In the genomic region with DNA sequence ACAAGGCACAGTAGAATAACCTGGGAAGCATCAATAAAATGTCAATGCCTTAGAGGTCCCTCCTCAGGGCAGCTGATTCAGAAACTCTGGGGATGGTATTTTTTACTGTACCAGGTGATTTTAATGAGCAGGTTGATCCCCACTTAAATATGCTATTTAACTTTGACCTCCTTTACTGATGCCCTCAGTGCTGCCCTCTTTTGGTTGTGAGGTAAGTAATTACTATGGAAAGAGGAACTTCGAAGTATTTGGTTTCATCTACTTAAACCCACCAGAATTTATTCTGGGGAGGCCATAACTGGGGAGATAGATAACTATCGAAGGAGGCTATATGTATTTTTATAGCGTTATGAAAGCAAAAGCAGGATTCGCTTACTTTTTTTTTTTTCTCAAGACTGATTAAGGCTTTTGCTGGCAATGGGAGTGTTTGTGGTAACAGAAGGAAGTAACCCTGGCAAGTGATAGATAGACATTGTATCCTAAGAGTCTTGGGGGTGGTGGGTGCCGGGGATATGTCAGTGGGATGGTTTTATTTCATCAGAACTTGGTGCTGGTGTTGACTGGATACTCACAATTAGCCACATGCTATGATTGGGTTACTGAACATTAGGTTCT, we compare ENCODE assay signal across 8 cellular contexts.
DNase-seq lines count a peak whose midpoint lies in the region; ATAC-seq, FAIRE-seq and TF ChIP-seq lines count a peak whose summit lies in the region.

No MANE protein-coding gene starts in this region.

- H3K4me3 Mint-ChIP-seq in CD8-positive, alpha-beta memory T cell, result peak overlapping the region in 5 of 7 donors; percentile 22 to 57 (median 32)

- POLR2A ChIA-PET in CD8-positive, alpha-beta memory T cell (lab: Charles Lee), result no interaction called here

- peak; percentile 80 for ATAC-seq in HG02763 (IDR thresholded peaks at IDR 0.05; ENCODE audit: unreplicated experiment)

- peak overlapping the region; percentile 40 for H2AFZ ChIP-seq in parathyroid adenoma

- H3K27ac ChIP-seq in CD8-positive, alpha-beta memory T cell (ENCODE audit: low read depth, low read length), result no peak overlapping the region
- H3K27ac ChIP-seq in parathyroid adenoma, result no peak overlapping the region

- H3K9me3 Mint-ChIP-seq in CD8-positive, alpha-beta memory T cell, result no peaks in the 10 kb centered on the region

- no peaks in the 10 kb centered on the region for H3K36me3 ChIP-seq in CD8-positive, alpha-beta memory T cell (ENCODE audit: insufficient read depth, low read length)
- no peaks in the 10 kb centered on the region for H3K36me3 ChIP-seq in parathyroid adenoma (ENCODE audit: control insufficient read depth, insufficient read depth, low read length)

- peaks cover 0 to 11% (median 0%) of the 10 kb centered on the region in 3 donors for H3K36me3 Mint-ChIP-seq in CD8-positive, alpha-beta memory T cell

- no peaks in the 10 kb centered on the region for H3K9me3 ChIP-seq in CD8-positive, alpha-beta memory T cell (ENCODE audit: low read length)
- H3K9me3 ChIP-seq in parathyroid adenoma (ENCODE audit: control insufficient read depth, low read length), result no peaks in the 10 kb centered on the region

- DNase-seq in CD8-positive, alpha-beta memory T cell, result no peak
- DNase-seq in GM18507 (ENCODE audit: extremely low spot score, insufficient read length, low read depth), result no peak
- DNase-seq in NCI-H1105 treated with DMSO at 0.1 percent for 48 hours (lab: John Stamatoyannopoulos, UW), result peak; percentile 22
- peak; percentile 50 to 64 for DNase-seq in cardiac fibroblast (ENCODE audit: low read depth in 2 of 2)
- no peak for DNase-seq in activated CD4-positive, CD25-positive, alpha-beta regulatory T cell (lab: John Stamatoyannopoulos, UW)
- no peak for DNase-seq in H54 (ENCODE audit: insufficient read length, low spot score)

- peaks cover 6% of the 10 kb centered on the region for H3K4me1 ChIP-seq in CD8-positive, alpha-beta memory T cell (ENCODE audit: insufficient read depth, low read length)
- peaks cover 20% of the 10 kb centered on the region for H3K4me1 ChIP-seq in parathyroid adenoma

- peak; percentile 65 for FAIRE-seq in GM18507 (lab: Jason Lieb, UNC)
- FAIRE-seq in H54 (lab: Jason Lieb, UNC), result no peak

- CTCF ChIA-PET in CD8-positive, alpha-beta memory T cell (lab: Charles Lee), result no interaction called here

- no peak overlapping the region for H3K27ac Mint-ChIP-seq in CD8-positive, alpha-beta memory T cell

- no peak for TF ChIP-seq POLR2A in H54 (IDR thresholded peaks at IDR 0.05; ENCODE audit: low read depth, low read length)

- H3K27me3 Mint-ChIP-seq in CD8-positive, alpha-beta memory T cell, result peaks cover 2 to 3% of the 10 kb centered on the region in 2 donors

- H3K79me2 ChIP-seq in parathyroid adenoma, result no peaks in the 10 kb centered on the region

- TF ChIP-seq CTCF in cardiac fibroblast (IDR thresholded peaks at IDR 0.05; ENCODE audit: low read depth, low read length), result peak; percentile 75
- peak; percentile 39 for TF ChIP-seq CTCF in parathyroid adenoma (IDR thresholded peaks at IDR 0.05)

- H3K27me3 ChIP-seq in CD8-positive, alpha-beta memory T cell (ENCODE audit: insufficient read depth, low read length, poor library complexity, severe bottlenecking), result no peaks in the 10 kb centered on the region
- no peaks in the 10 kb centered on the region for H3K27me3 ChIP-seq in parathyroid adenoma (ENCODE audit: control insufficient read depth, insufficient read depth, low read length)

- H3K4me3 ChIP-seq in CD8-positive, alpha-beta memory T cell (ENCODE audit: low read length), result no peak overlapping the region
- H3K4me3 ChIP-seq in cardiac fibroblast (replicated peaks in 1 of 2; ENCODE audit: low read depth in 2 of 2, low read length in 2 of 2) (no peak overlapping the region), parathyroid adenoma (ENCODE audit: low read depth, low read length) (no peak overlapping the region)

- H3K4me2 ChIP-seq in parathyroid adenoma (ENCODE audit: low read length), result no peak overlapping the region

- H3K4me1 Mint-ChIP-seq in CD8-positive, alpha-beta memory T cell, result peaks cover 5 to 8% (median 5%) of the 10 kb centered on the region in 3 donors

- H3K9ac ChIP-seq in parathyroid adenoma, result no peak overlapping the region

Comparison
In these comparisons a context has a peak if more than half of its experiments do, and no peak if none do; other contexts are left out.
1. DNase-seq: peak in NCI-H1105 treated with DMSO at 0.1 percent for 48 hours (single experiment) and cardiac fibroblast (2 of 2); none in CD8-positive, alpha-beta memory T cell (0 of 5), GM18507 (single experiment), activated CD4-positive, CD25-positive, alpha-beta regulatory T cell (0 of 4) and H54 (single experiment).